ENCODE assay signal across 21 cellular contexts in genomic region chr18:56983275-56983992, GRCh38.
DNase-seq lines count a peak whose midpoint lies in the region; ATAC-seq, FAIRE-seq and TF ChIP-seq lines count a peak whose summit lies in the region.
"Had no signal": no experiment of that assay in that cellular context is flagged by ENCODE, and none has a peak within 500 bp of the region (broad histone marks: within the 10 kb centered on the region; RNA-seq: fewer than 3 reads in every experiment).

No MANE protein-coding gene starts in this region.

- peaks cover 3% of the 10 kb centered on the region for H3K27me3 Mint-ChIP-seq in glutamatergic neuron (ENCODE audit: unreplicated experiment)

- no peaks in the 10 kb centered on the region for H3K36me3 ChIP-seq in HEK293 (ENCODE audit: control insufficient read depth in 2 of 2, insufficient read depth in 1 of 2, low read length in 2 of 2)
- H3K36me3 ChIP-seq in K562 (ENCODE audit: control insufficient read depth, insufficient read depth, low read length), result no peaks in the 10 kb centered on the region

- H3K4me1 ChIP-seq in HEK293 (ENCODE audit: control insufficient read depth, insufficient read depth, low read length) (peaks cover 21% of the 10 kb centered on the region), K562 (replicated peaks in 1 of 2; ENCODE audit: control insufficient read depth in 2 of 2, insufficient read depth in 2 of 2, low read length in 2 of 2) (no peaks in the 10 kb centered on the region)

- H3K9ac ChIP-seq in K562 (ENCODE audit: insufficient read depth in 1 of 2, low read depth in 2 of 2, low read length in 2 of 2), result no peak overlapping the region
- H3K9ac ChIP-seq: BLaER1 treated with 17β-estradiol and CSF1 and Interleukin-3, amounts not matched to agents 10 nM and 100 nM; KMS-11 had no signal

- BruUV-seq in K562 (replicated peaks; lab: Mats Ljungman, UMichigan), result no TSS peak

- H3K9me3 ChIP-seq in HEK293 (ENCODE audit: control insufficient read depth, insufficient read depth, low read depth, low read length), result no peaks in the 10 kb centered on the region
- no peaks in the 10 kb centered on the region for H3K9me3 ChIP-seq in K562 (replicated peaks; ENCODE audit: control insufficient read depth, insufficient read depth, low read depth, low read length)
- H3K9me3 ChIP-seq: BLaER1 treated with 17β-estradiol and CSF1 and Interleukin-3, amounts not matched to agents 10 nM and 100 nM had no signal

- peaks cover 5% of the 10 kb centered on the region for H3K36me3 Mint-ChIP-seq in glutamatergic neuron (ENCODE audit: unreplicated experiment)

- CTCF ChIA-PET in HEK293 (lab: Yijun Ruan, JAX), result interaction anchor here (0.5 kb wide), 1 partner anchor 1988 kb away, joined by 4 read pairs; no protein-coding TSS in a partner anchor
- CTCF ChIA-PET in K562 (lab: Yijun Ruan, JAX; ENCODE audit: low intra/inter-chr PET ratio), result no interaction called here

- no peaks in the 10 kb centered on the region for H3K9me1 ChIP-seq in K562 (ENCODE audit: control insufficient read depth, insufficient read depth, low read length)

- H3K9me3 Mint-ChIP-seq in glutamatergic neuron (ENCODE audit: unreplicated experiment), result peaks cover 7% of the 10 kb centered on the region
- H3K9me3 Mint-ChIP-seq: CD8-positive, alpha-beta T cell; GM23338 had no signal

- H3K27ac Mint-ChIP-seq in glutamatergic neuron (ENCODE audit: unreplicated experiment), result peak overlapping the region; percentile 92
- H3K27ac Mint-ChIP-seq: CD8-positive, alpha-beta T cell; GM23338 had no signal

- no peak for TF ChIP-seq EP300 in K562 (IDR thresholded peaks at IDR 0.05; ENCODE audit: low read length)

- TF ChIP-seq CTCF in HEK293 (tag by site-specific recombination; IDR thresholded peaks at IDR 0.05) (no peak), K562 (IDR thresholded peaks at IDR 0.05 in 2 of 3, conservative IDR thresholded peaks at IDR 0.05 in 1 of 3; ENCODE audit: insufficient read depth in 2 of 3, low read depth in 1 of 3, low read length in 3 of 3) (no peak), glutamatergic neuron (IDR thresholded peaks at IDR 0.05; ENCODE audit: partially characterized antibody, unreplicated experiment) (no peak)

- FAIRE-seq in K562 (lab: Jason Lieb, UNC), result no peak
- FAIRE-seq: A204.1, GM12891, H54, HepG2 had no signal

- intact Hi-C loops in K562 (cut with micrococcal nuclease), result no loop called here

- ATAC-seq in K562, result no peak
- ATAC-seq in HG03196 (IDR thresholded peaks at IDR 0.05; ENCODE audit: unreplicated experiment), result no peak
- ATAC-seq in GM18519 (IDR thresholded peaks at IDR 0.05; ENCODE audit: low FRiP score, unreplicated experiment), result no peak
- ATAC-seq: CD8-positive, alpha-beta T cell; GM23338; HepG2 had no signal

- in situ Hi-C loops in K562 (cut with MboI), result no loop called here

- H3K79me2 ChIP-seq in K562 (ENCODE audit: control insufficient read depth, insufficient read depth, low read length), result no peaks in the 10 kb centered on the region

- POLR2A ChIA-PET in HEK293 (lab: Yijun Ruan, JAX) (no interaction called here), K562 (lab: Yijun Ruan, JAX) (no interaction called here)

- TF ChIP-seq POLR2A in K562 (conservative IDR thresholded peaks at IDR 0.05), result no peak

- H3K4me1 Mint-ChIP-seq in glutamatergic neuron (ENCODE audit: low read depth, unreplicated experiment), result peaks cover 48% of the 10 kb centered on the region

- no peaks in the 10 kb centered on the region for H3K27me3 ChIP-seq in K562 (ENCODE audit: control insufficient read depth in 2 of 2, insufficient read depth in 2 of 2, low read length in 2 of 2)
- H3K27me3 ChIP-seq: BLaER1 treated with 17β-estradiol and CSF1 and Interleukin-3, amounts not matched to agents 10 nM and 100 nM had no signal

- no peak overlapping the region for H2AFZ ChIP-seq in K562 (ENCODE audit: low read depth, low read length)
- H2AFZ ChIP-seq: GM23338 had no signal

- DNase-seq in K562 (ENCODE audit: extremely low read depth in 1 of 4, low spot score in 3 of 4) (no peak), glutamatergic neuron (no peak), superior temporal gyrus (ENCODE audit: extremely low spot score) (peak; percentile 44), foreskin melanocyte (no peak), NCI-H748 treated with DMSO at 0.1 percent for 48 hours (lab: John Stamatoyannopoulos, UW) (no peak)
- DNase-seq: Calu3; CD8-positive, alpha-beta T cell; DMS 273 treated with DMSO at 0.1 percent for 48 hours; DMS53; DND-41; HCEC 1CT had no signal

- H3K4me3 ChIP-seq in HEK293 (ENCODE audit: low read depth, low read length) (no peak overlapping the region), K562 (no peak overlapping the region)
- H3K4me3 ChIP-seq: BLaER1 treated with 17β-estradiol and CSF1 and Interleukin-3, amounts not matched to agents 10 nM and 100 nM; GM23338 had no signal

- no peak overlapping the region for H3K4me3 Mint-ChIP-seq in glutamatergic neuron (ENCODE audit: unreplicated experiment)
- H3K4me3 Mint-ChIP-seq: CD8-positive, alpha-beta T cell; GM23338 had no signal

- H3K27ac ChIP-seq in HEK293 (ENCODE audit: extremely low read depth, low read depth, low read length), result no peak overlapping the region
- H3K27ac ChIP-seq in K562 (ENCODE audit: extremely low read depth, low read depth, low read length), result no peak overlapping the region
- H3K27ac ChIP-seq: BLaER1 treated with 17β-estradiol and CSF1 and Interleukin-3, amounts not matched to agents 10 nM and 100 nM; KMS-11 had no signal

- 0% methylated on average over 1 of the region's 1 CpG for WGBS in K562 (ENCODE audit: insufficient coverage, low coverage, missing lambda C conversion rate)

- no peaks in the 10 kb centered on the region for H4K20me1 ChIP-seq in K562 (replicated peaks; ENCODE audit: control insufficient read depth, insufficient read depth, low read length)
- H4K20me1 ChIP-seq: BLaER1 treated with 17β-estradiol and CSF1 and Interleukin-3, amounts not matched to agents 10 nM and 100 nM had no signal

- TF ChIP-seq RAD21 in K562 (CRISPR knock-in tag; conservative IDR thresholded peaks at IDR 0.05 in 1 of 2, IDR thresholded peaks at IDR 0.05 in 1 of 2), result no peak

- no peak overlapping the region for H3K4me2 ChIP-seq in K562 (ENCODE audit: insufficient read depth, low read length)
- H3K4me2 ChIP-seq: GM23338, KMS-11 had no signal

TF ChIP-seq in HEK293, 187 proteins besides CTCF, POLR2A, EP300 and RAD21 (continues in another document):
- TF ChIP-seq, protein P1, sequence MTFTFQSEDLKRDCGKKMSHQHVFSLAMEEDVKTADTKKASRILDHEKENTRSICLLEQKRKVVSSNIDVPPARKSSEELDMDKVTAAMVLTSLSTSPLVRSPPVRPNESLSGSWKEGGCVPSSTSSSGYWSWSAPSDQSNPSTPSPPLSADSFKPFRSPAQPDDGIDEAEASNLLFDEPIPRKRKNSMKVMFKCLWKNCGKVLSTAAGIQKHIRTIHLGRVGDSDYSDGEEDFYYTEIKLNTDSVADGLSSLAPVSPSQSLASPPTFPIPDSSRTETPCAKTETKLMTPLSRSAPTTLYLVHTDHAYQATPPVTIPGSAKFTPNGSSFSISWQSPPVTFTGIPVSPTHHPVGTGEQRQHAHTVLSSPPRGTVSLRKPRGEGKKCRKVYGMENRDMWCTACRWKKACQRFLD (tag by site-specific recombination; IDR thresholded peaks at IDR 0.05), result no peak
- TF ChIP-seq, protein P2, sequence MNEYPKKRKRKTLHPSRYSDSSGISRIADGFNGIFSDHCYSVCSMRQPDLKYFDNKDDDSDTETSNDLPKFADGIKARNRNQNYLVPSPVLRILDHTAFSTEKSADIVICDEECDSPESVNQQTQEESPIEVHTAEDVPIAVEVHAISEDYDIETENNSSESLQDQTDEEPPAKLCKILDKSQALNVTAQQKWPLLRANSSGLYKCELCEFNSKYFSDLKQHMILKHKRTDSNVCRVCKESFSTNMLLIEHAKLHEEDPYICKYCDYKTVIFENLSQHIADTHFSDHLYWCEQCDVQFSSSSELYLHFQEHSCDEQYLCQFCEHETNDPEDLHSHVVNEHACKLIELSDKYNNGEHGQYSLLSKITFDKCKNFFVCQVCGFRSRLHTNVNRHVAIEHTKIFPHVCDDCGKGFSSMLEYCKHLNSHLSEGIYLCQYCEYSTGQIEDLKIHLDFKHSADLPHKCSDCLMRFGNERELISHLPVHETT (tag by site-specific recombination; IDR thresholded peaks at IDR 0.05), result no peak

TF ChIP-seq in K562, 482 proteins besides CTCF, POLR2A, EP300 and RAD21:
- TF ChIP-seq HNRNPH1 (optimal IDR thresholded peaks at IDR 0.05; ENCODE audit: low read depth, low read length) (no peak), RFX1 (IDR thresholded peaks at IDR 0.05) (peak; percentile 44; the same call in 1 of the 2 replicates)
